8 cellular contexts compared by ENCODE assay signal in genomic region chrX:48972214-48973164, GRCh38. TPM values are rescaled to one million over a fixed set of nuclear protein-coding genes. Genes with fewer than 3 reads are reported as not detected.
DNase-seq lines count a peak whose midpoint lies in the region; ATAC-seq and TF ChIP-seq lines count a peak whose summit lies in the region.

No MANE protein-coding gene starts in this region.

- DNase-seq in CD14-positive monocyte (ENCODE audit: low spot score): no peak
- peak; percentile 40 for DNase-seq in HCEC 1CT
- DNase-seq in RPMI8226: peak; percentile 46
- DNase-seq in MCF 10A (ENCODE audit: unreplicated experiment): peak; percentile 37
- peak; percentile 67 for DNase-seq in iPS-NIHi7 (ENCODE audit: extremely low spot score)
- peak; percentile 23 for DNase-seq in stimulated activated CD4-positive, alpha-beta T cell treated with anti-CD3 and anti-CD28 coated beads, Interleukin-1b, Interleukin-23, amount 100 ng/mL, for 48 hours

- peaks cover 9% of the 10 kb centered on the region for H3K4me1 Mint-ChIP-seq in CD14-positive monocyte
- no peaks in the 10 kb centered on the region for H3K4me1 Mint-ChIP-seq in MCF 10A (ENCODE audit: insufficient read depth, unreplicated experiment)

- TF ChIP-seq CTCF in CD14-positive monocyte (IDR thresholded peaks at IDR 0.05) (peak; percentile 61), MCF 10A (IDR thresholded peaks at IDR 0.05; ENCODE audit: unreplicated experiment) (peak; percentile 22)

- BruUV-seq in MCF 10A (replicated peaks; lab: Mats Ljungman, UMichigan): no TSS peak

- H3K27me3 Mint-ChIP-seq in CD14-positive monocyte (ENCODE audit: low read depth in 3 of 3): peaks cover 2 to 19% (median 7%) of the 10 kb centered on the region in 3 donors
- H3K27me3 Mint-ChIP-seq in MCF 10A (ENCODE audit: insufficient read depth, unreplicated experiment): no peaks in the 10 kb centered on the region

- POLR2A ChIA-PET in MCF 10A (lab: Yijun Ruan, JAX): interaction anchor here (0.6 to 1.9 kb wide), 5 partner anchors 14 to 70 kb away, joined by 3 to 5 read pairs (median 4); partner anchors contain the start of gene GRIPAP1

- intact Hi-C loops in CD14-positive monocyte (cut with micrococcal nuclease): no loop called here
- intact Hi-C loops in MCF 10A (cut with micrococcal nuclease): loop anchor here (5.0 kb wide), 1 partner anchor 70 kb away; the partner anchor contains the start of gene TFE3

- H3K9me3 Mint-ChIP-seq in CD14-positive monocyte (no peaks in the 10 kb centered on the region), MCF 10A (ENCODE audit: unreplicated experiment) (peaks cover 27% of the 10 kb centered on the region)

- CTCF ChIA-PET in MCF 10A (lab: Yijun Ruan, JAX): interaction anchor here (0.6 to 1.7 kb wide), 5 partner anchors 9 to 1829 kb away, joined by 3 to 5 read pairs (median 3); no protein-coding TSS in a partner anchor

- no peak overlapping the region for H3K27ac Mint-ChIP-seq in CD14-positive monocyte
- H3K27ac Mint-ChIP-seq in MCF 10A (ENCODE audit: low read depth, unreplicated experiment): no peak overlapping the region

- H3K36me3 Mint-ChIP-seq in CD14-positive monocyte (peaks cover 24 to 31% of the 10 kb centered on the region in 2 donors), MCF 10A (ENCODE audit: insufficient read depth, unreplicated experiment) (peaks cover 18% of the 10 kb centered on the region)

- ATAC-seq in HG02588 (IDR thresholded peaks at IDR 0.05; ENCODE audit: unreplicated experiment) (no peak), GM18517 (IDR thresholded peaks at IDR 0.05; ENCODE audit: unreplicated experiment) (no peak)

- H3K4me3 Mint-ChIP-seq in CD14-positive monocyte (peak overlapping the region; percentile 39 to 43), MCF 10A (ENCODE audit: unreplicated experiment) (no peak overlapping the region)

RNA-seq across cellular contexts. Expression of gene KCND1, which starts 0.8 kb away (rescaled TPM):
- not detected for polyA plus RNA-seq in CD14-positive monocyte
- total RNA-seq in MCF 10A (2022): 0.86 and 1.8 TPM in 2 replicates

RNA-seq across cellular contexts. Expression of gene OTUD5, which starts 15.1 kb away (rescaled TPM):
- polyA plus RNA-seq in CD14-positive monocyte: 10 to 100 TPM in 1 of 2 donors, 1 to 10 TPM in 1; 8.4 to 12.4 TPM
- 35.1 and 38.7 TPM in 2 replicates for total RNA-seq in MCF 10A (2022)

RNA-seq across cellular contexts. Expression of gene GRIPAP1, which starts 29.6 kb away (rescaled TPM):
- 10 to 100 TPM in 1 of 2 donors, 1 to 10 TPM in 1; 3.8 to 10.7 TPM for polyA plus RNA-seq in CD14-positive monocyte
- 49.6 and 51.0 TPM in 2 replicates for total RNA-seq in MCF 10A (2022)

RNA-seq across cellular contexts. Expression of gene PIM2, which starts 53.7 kb away (rescaled TPM):
- polyA plus RNA-seq in CD14-positive monocyte: 1 to 10 TPM; 6.7 to 9.9 TPM
- total RNA-seq in MCF 10A (2022): 8.0 and 9.2 TPM in 2 replicates
